ENCODE assay signal across 10 cellular contexts in genomic region chr1:226821719-226822085, GRCh38. TPM values are rescaled to one million over a fixed set of nuclear protein-coding genes. Genes with fewer than 3 reads are reported as not detected.
DNase-seq lines count a peak whose midpoint lies in the region; ATAC-seq and TF ChIP-seq lines count a peak whose summit lies in the region.
"Had no signal": no experiment of that assay in that cellular context is flagged by ENCODE, and none has a peak within 500 bp of the region (broad histone marks: within the 10 kb centered on the region; RNA-seq: fewer than 3 reads in every experiment).

No MANE protein-coding gene starts in this region.

- H3K9me3 ChIP-seq in lung (ENCODE audit: control insufficient read depth in 2 of 2, insufficient read depth in 1 of 2, low read length in 1 of 2) (no peaks in the 10 kb centered on the region), endodermal cell (ENCODE audit: control insufficient read depth, low read length) (peaks cover 7% of the 10 kb centered on the region), MM.1S (replicated peaks; ENCODE audit: insufficient read depth, low read length) (no peaks in the 10 kb centered on the region)
- H3K9me3 ChIP-seq: SJSA1 had no signal

- peaks cover 51% of the 10 kb centered on the region for H3K4me1 Mint-ChIP-seq in endodermal cell

- H3K4me2 ChIP-seq in MM.1S (ENCODE audit: low read depth, low read length) = no peak overlapping the region

- H3K4me1 ChIP-seq in lung (ENCODE audit: control insufficient read depth in 2 of 2, insufficient read depth in 2 of 2, low read length in 2 of 2) = peaks cover 2 to 4% of the 10 kb centered on the region in 2 donors
- H3K4me1 ChIP-seq in endodermal cell (ENCODE audit: control insufficient read depth, insufficient read depth, low read length) = peaks cover 20% of the 10 kb centered on the region
- no peaks in the 10 kb centered on the region for H3K4me1 ChIP-seq in MM.1S (ENCODE audit: low read length)

- WGBS in lung, 2 donors = 45 to 57% methylated on average over 1 of the region's 1 CpG
- WGBS in endodermal cell (ENCODE audit: insufficient coverage in 1 of 2, insufficient read length in 1 of 2), 2 experiments = 94 to 100% methylated on average over 1 of the region's 1 CpG

- no peak overlapping the region for H3K4me3 ChIP-seq in choroid plexus epithelial cell (ENCODE audit: low read depth, low read length)
- H3K4me3 ChIP-seq in lung = no peak overlapping the region
- H3K4me3 ChIP-seq in endodermal cell (ENCODE audit: low read length) = no peak overlapping the region
- no peak overlapping the region for H3K4me3 ChIP-seq in MM.1S (ENCODE audit: low read length)
- H3K4me3 ChIP-seq: SJSA1 had no signal

- TF ChIP-seq CTCF in choroid plexus epithelial cell (conservative IDR thresholded peaks at IDR 0.05; ENCODE audit: low read depth, low read length) = no peak
- TF ChIP-seq CTCF in lung (IDR thresholded peaks at IDR 0.05; ENCODE audit: control extremely low read depth, extremely low read depth) = no peak
- no peak for TF ChIP-seq CTCF in endodermal cell (conservative IDR thresholded peaks at IDR 0.05)
- no peak for TF ChIP-seq CTCF in MM.1S (IDR thresholded peaks at IDR 0.05; ENCODE audit: low read length)

- peak overlapping the region; percentile 65 to 66 for H3K27ac ChIP-seq in lung (ENCODE audit: low read depth in 1 of 2, low read length in 1 of 2)
- peak overlapping the region; percentile 51 for H3K27ac ChIP-seq in substantia nigra (ENCODE audit: low read depth, low read length, poor library complexity, severe bottlenecking)
- H3K27ac ChIP-seq in endodermal cell (ENCODE audit: low read depth, low read length) = no peak overlapping the region
- H3K27ac ChIP-seq in MM.1S (ENCODE audit: low read length) = no peak overlapping the region
- H3K27ac ChIP-seq: SJSA1 had no signal

- no peak overlapping the region for H3K9ac ChIP-seq in endodermal cell (ENCODE audit: extremely low read depth, low read length, poor library complexity, severe bottlenecking)
- no peak overlapping the region for H3K9ac ChIP-seq in MM.1S (ENCODE audit: low read length)

- DNase-seq in HS-5 (ENCODE audit: low read depth) = peak; percentile 11
- DNase-seq in choroid plexus epithelial cell (ENCODE audit: low read depth) = peak; percentile 48
- no peak for DNase-seq in lung (ENCODE audit: low spot score)
- DNase-seq in substantia nigra (lab: John Stamatoyannopoulos, UW) = no peak
- no peak for DNase-seq in endodermal cell
- no peak for DNase-seq in MM.1S
- DNase-seq: activated CD4-positive, alpha-beta T cell treated with anti-CD3 and anti-CD28 coated beads, Interleukin-2, amount 50 U/mL, for 4 hours had no signal

- H3K36me3 Mint-ChIP-seq in endodermal cell (ENCODE audit: low read depth) = no peaks in the 10 kb centered on the region

- H4K20me1 ChIP-seq in MM.1S (ENCODE audit: insufficient read depth, low read length) = no peaks in the 10 kb centered on the region

- no peaks in the 10 kb centered on the region for H3K27me3 Mint-ChIP-seq in endodermal cell (ENCODE audit: insufficient read depth)

- H3K9me2 ChIP-seq in MM.1S (replicated peaks; ENCODE audit: insufficient read depth, low read length) = no peaks in the 10 kb centered on the region

- no peak overlapping the region for H2AFZ ChIP-seq in MM.1S (ENCODE audit: low read length)

- ATAC-seq in lung (ENCODE audit: insufficient read depth, low FRiP score) (no peak), GM18907 (IDR thresholded peaks at IDR 0.05; ENCODE audit: unreplicated experiment) (no peak), GM21423 (IDR thresholded peaks at IDR 0.05; ENCODE audit: unreplicated experiment) (no peak)

- H3K9me3 Mint-ChIP-seq in endodermal cell = peaks cover 4% of the 10 kb centered on the region

- no peak overlapping the region for H3K27ac Mint-ChIP-seq in endodermal cell

- no peaks in the 10 kb centered on the region for H3K79me2 ChIP-seq in MM.1S (ENCODE audit: low read length)

- H3K36me3 ChIP-seq in lung (ENCODE audit: control insufficient read depth in 2 of 2, insufficient read depth in 2 of 2, low read length in 2 of 2) (no peaks in the 10 kb centered on the region), endodermal cell (ENCODE audit: control insufficient read depth, insufficient read depth, low read length) (no peaks in the 10 kb centered on the region), MM.1S (replicated peaks; ENCODE audit: insufficient read depth, low read length) (no peaks in the 10 kb centered on the region)
- H3K36me3 ChIP-seq: SJSA1 had no signal

- no peaks in the 10 kb centered on the region for H3K27me3 ChIP-seq in lung (ENCODE audit: control insufficient read depth, insufficient read depth)
- H3K27me3 ChIP-seq in endodermal cell (ENCODE audit: control insufficient read depth, insufficient read depth, low read length, poor library complexity, severe bottlenecking) = no peaks in the 10 kb centered on the region
- no peaks in the 10 kb centered on the region for H3K27me3 ChIP-seq in MM.1S (replicated peaks; ENCODE audit: insufficient read depth, low read length)
- H3K27me3 ChIP-seq: SJSA1 had no signal

- H3F3A ChIP-seq in MM.1S (ENCODE audit: insufficient read depth, low read length) = no peaks in the 10 kb centered on the region

- no peak overlapping the region for H3K4me3 Mint-ChIP-seq in endodermal cell

RNA-seq across cellular contexts. Expression of gene PSEN2, which starts 48.7 kb away (rescaled TPM):
- total RNA-seq in lung = 10 to 100 TPM; 16.4 to 28.1 TPM
- 10 to 100 TPM; 17.8 to 19.6 TPM for polyA plus RNA-seq in lung
- 10 to 100 TPM; 21.5 to 25.2 TPM for total RNA-seq in endodermal cell
- polyA plus RNA-seq in endodermal cell (2013, experiment 1 of 2) = 11.4 TPM
- 10.1 TPM for polyA plus RNA-seq in endodermal cell (2013, experiment 2 of 2)

Comparison
In these comparisons a context has a peak if more than half of its experiments do, and no peak if none do; other contexts are left out.
1. DNase-seq: peak in HS-5 (single experiment) and choroid plexus epithelial cell (single experiment); none in lung (single experiment), substantia nigra (0 of 49), endodermal cell (single experiment) and MM.1S (single experiment).
2. H3K27ac ChIP-seq: peak in lung (2 of 2) and substantia nigra (single experiment); none in endodermal cell (single experiment) and MM.1S (single experiment).